ENCODE assay signal across 16 cellular contexts in genomic region chr18:2395427-2396161, GRCh38.
DNase-seq lines count a peak whose midpoint lies in the region; ATAC-seq and TF ChIP-seq lines count a peak whose summit lies in the region.
"Had no signal": no experiment of that assay in that cellular context is flagged by ENCODE, and none has a peak within 500 bp of the region (broad histone marks: within the 10 kb centered on the region; RNA-seq: fewer than 3 reads in every experiment).

No MANE protein-coding gene starts in this region.

- H3K27ac ChIP-seq in neural progenitor cell, result no peak overlapping the region
- no peak overlapping the region for H3K27ac ChIP-seq in A673 (ENCODE audit: low read depth, low read length, poor library complexity, severe bottlenecking)
- no peak overlapping the region for H3K27ac ChIP-seq in substantia nigra (ENCODE audit: low read depth, low read length, poor library complexity, severe bottlenecking)
- H3K27ac ChIP-seq: KMS-11, left lung, tibial artery had no signal

- no peak overlapping the region for H3K4me3 Mint-ChIP-seq in neural progenitor cell
- no peak overlapping the region for H3K4me3 Mint-ChIP-seq in natural killer cell treated with Interleukin-12 subunit alpha and Interleukin-12 subunit beta and Interleukin-15 and Interleukin-18, amount 100 ng/mL, for 72 hours
- H3K4me3 Mint-ChIP-seq: activated T-helper 1 cell treated with anti-CD3 and anti-CD28 coated beads, Interleukin-12 subunit alpha, Interleukin-12 subunit beta, Interleukin-2, Interleukin-4 antibody, amounts not matched to agents 30 ng/mL and 10 ng/mL and 1 ng/mL, durations not matched to agents 14 hours and 24 hours and 36 hours; nephron progenitor cell had no signal

- H3K27ac Mint-ChIP-seq in neural progenitor cell, result peak overlapping the region; percentile 20
- H3K27ac Mint-ChIP-seq in natural killer cell treated with Interleukin-12 subunit alpha and Interleukin-12 subunit beta and Interleukin-15 and Interleukin-18, amount 100 ng/mL, for 72 hours, result no peak overlapping the region
- H3K27ac Mint-ChIP-seq: activated T-helper 1 cell treated with anti-CD3 and anti-CD28 coated beads, Interleukin-12 subunit alpha, Interleukin-12 subunit beta, Interleukin-2, Interleukin-4 antibody, amounts not matched to agents 30 ng/mL and 10 ng/mL and 1 ng/mL, durations not matched to agents 14 hours and 24 hours and 36 hours; nephron progenitor cell had no signal

- no peak overlapping the region for H3K4me2 ChIP-seq in neural progenitor cell
- H3K4me2 ChIP-seq: KMS-11 had no signal

- DNase-seq in neural progenitor cell (ENCODE audit: low spot score) (no peak), A673 (ENCODE audit: low spot score) (no peak), G401 (ENCODE audit: low spot score) (no peak), substantia nigra (lab: John Stamatoyannopoulos, UW) (no peak)
- DNase-seq in natural killer cell treated with Interleukin-12 subunit alpha and Interleukin-12 subunit beta and Interleukin-15 and Interleukin-18, amount 100 ng/mL, for 72 hours (ENCODE audit: low spot score), result no peak
- DNase-seq: activated CD4-positive, alpha-beta T cell treated with anti-CD3 and anti-CD28 coated beads for 1 hour; left lung; NCI-H2029; nephron progenitor cell; tibial artery had no signal

- TF ChIP-seq CTCF in neural progenitor cell (IDR thresholded peaks at IDR 0.05) (no peak), A673 (conservative IDR thresholded peaks at IDR 0.05; ENCODE audit: low read depth, low read length) (no peak)

- POLR2A ChIA-PET in A673 (lab: Charles Lee; ENCODE audit: low non-redundant PET), result no interaction called here

- H3K36me3 ChIP-seq in neural progenitor cell (no peaks in the 10 kb centered on the region), A673 (ENCODE audit: insufficient read depth, low read length, poor library complexity, severe bottlenecking) (no peaks in the 10 kb centered on the region)
- H3K36me3 ChIP-seq: left lung, tibial artery had no signal

- no peaks in the 10 kb centered on the region for H3K27me3 ChIP-seq in neural progenitor cell
- H3K27me3 ChIP-seq in A673 (replicated peaks; ENCODE audit: insufficient read depth, low read depth, low read length, poor library complexity), result peaks cover 29% of the 10 kb centered on the region
- H3K27me3 ChIP-seq: left lung, tibial artery had no signal

- H3K9me3 Mint-ChIP-seq in neural progenitor cell, result no peaks in the 10 kb centered on the region
- no peaks in the 10 kb centered on the region for H3K9me3 Mint-ChIP-seq in natural killer cell treated with Interleukin-12 subunit alpha and Interleukin-12 subunit beta and Interleukin-15 and Interleukin-18, amount 100 ng/mL, for 72 hours
- H3K9me3 Mint-ChIP-seq: activated T-helper 1 cell treated with anti-CD3 and anti-CD28 coated beads, Interleukin-12 subunit alpha, Interleukin-12 subunit beta, Interleukin-2, Interleukin-4 antibody, amounts not matched to agents 30 ng/mL and 10 ng/mL and 1 ng/mL, durations not matched to agents 14 hours and 24 hours and 36 hours; brain had no signal

- H3F3A ChIP-seq in neural progenitor cell (ENCODE audit: low read depth), result no peaks in the 10 kb centered on the region

- no peaks in the 10 kb centered on the region for H3K79me2 ChIP-seq in neural progenitor cell (ENCODE audit: low read depth)

- H3K4me1 ChIP-seq in neural progenitor cell (peaks cover 14% of the 10 kb centered on the region), A673 (ENCODE audit: insufficient read depth, low read length, poor library complexity, severe bottlenecking) (no peaks in the 10 kb centered on the region)
- H3K4me1 ChIP-seq: left lung, tibial artery had no signal

- intact Hi-C loops in A673 (cut with micrococcal nuclease; ENCODE audit: unreplicated experiment), result no loop called here

- in situ Hi-C loops in G401 (cut with HindIII; ENCODE audit: low sequenced_read_pairs), result no loop called here

- H3K4me1 Mint-ChIP-seq in neural progenitor cell, result peaks cover 28% of the 10 kb centered on the region
- H3K4me1 Mint-ChIP-seq in natural killer cell treated with Interleukin-12 subunit alpha and Interleukin-12 subunit beta and Interleukin-15 and Interleukin-18, amount 100 ng/mL, for 72 hours (ENCODE audit: low read depth in 2 of 2), result no peaks in the 10 kb centered on the region

- H3K9ac ChIP-seq in neural progenitor cell, result no peak overlapping the region
- H3K9ac ChIP-seq: KMS-11 had no signal

- no TSS peak for BruUV-seq in A673 (replicated peaks; lab: Mats Ljungman, UMichigan)

- H3K9me3 ChIP-seq in neural progenitor cell (ENCODE audit: low read depth) (no peaks in the 10 kb centered on the region), A673 (ENCODE audit: low read depth, low read length, poor library complexity, severe bottlenecking) (no peaks in the 10 kb centered on the region)
- H3K9me3 ChIP-seq: left lung, tibial artery had no signal

- no peak overlapping the region for H2AFZ ChIP-seq in neural progenitor cell (replicated peaks)

- H3K4me3 ChIP-seq in neural progenitor cell (no peak overlapping the region), A673 (ENCODE audit: low read depth, low read length, poor library complexity, severe bottlenecking) (no peak overlapping the region)
- H3K4me3 ChIP-seq: left lung, tibial artery had no signal

- peaks cover 3% of the 10 kb centered on the region for H3K27me3 Mint-ChIP-seq in neural progenitor cell (ENCODE audit: insufficient read depth, low read depth)
- H3K27me3 Mint-ChIP-seq in natural killer cell treated with Interleukin-12 subunit alpha and Interleukin-12 subunit beta and Interleukin-15 and Interleukin-18, amount 100 ng/mL, for 72 hours, result peaks cover 4 to 28% of the 10 kb centered on the region in 2 donors

- H4K20me1 ChIP-seq in neural progenitor cell (ENCODE audit: low read depth), result no peaks in the 10 kb centered on the region

- CTCF ChIA-PET in A673 (lab: Charles Lee), result interaction anchor here (0.5 kb wide), 1 partner anchor 431 kb away, joined by 4 read pairs; no protein-coding TSS in a partner anchor

- ATAC-seq in GM18909 (IDR thresholded peaks at IDR 0.05; ENCODE audit: poor library complexity, unreplicated experiment) (peak; percentile 88), GM21786 (IDR thresholded peaks at IDR 0.05; ENCODE audit: unreplicated experiment) (peak; percentile 86), HG03196 (IDR thresholded peaks at IDR 0.05; ENCODE audit: unreplicated experiment) (peak; percentile 77)
- ATAC-seq in natural killer cell treated with Interleukin-12 subunit alpha and Interleukin-12 subunit beta and Interleukin-15 and Interleukin-18, amount 100 ng/mL, for 72 hours, result no peak
- ATAC-seq: left lung had no signal

- H3K36me3 Mint-ChIP-seq in neural progenitor cell, result no peaks in the 10 kb centered on the region
- no peaks in the 10 kb centered on the region for H3K36me3 Mint-ChIP-seq in natural killer cell treated with Interleukin-12 subunit alpha and Interleukin-12 subunit beta and Interleukin-15 and Interleukin-18, amount 100 ng/mL, for 72 hours
- H3K36me3 Mint-ChIP-seq: brain had no signal

Comparison
In these comparisons a context has a peak if more than half of its experiments do, and no peak if none do; other contexts are left out.
1. ATAC-seq: peak in GM18909 (single experiment), GM21786 (single experiment) and HG03196 (single experiment); none in natural killer cell treated with Interleukin-12 subunit alpha and Interleukin-12 subunit beta and Interleukin-15 and Interleukin-18, amount 100 ng/mL, for 72 hours (0 of 2).